Comparison of ENCODE assay signal across 14 cellular contexts in genomic region chr4:81499840-81500239, GRCh38. TPM values are rescaled to one million over a fixed set of nuclear protein-coding genes. Genes with fewer than 3 reads are reported as not detected.
DNase-seq lines count a peak whose midpoint lies in the region; ATAC-seq, FAIRE-seq and TF ChIP-seq lines count a peak whose summit lies in the region.
"Had no signal": no experiment of that assay in that cellular context is flagged by ENCODE, and none has a peak within 500 bp of the region (broad histone marks: within the 10 kb centered on the region; RNA-seq: fewer than 3 reads in every experiment).

No MANE protein-coding gene starts in this region.

- H3K4me1 ChIP-seq in BLaER1 (peaks cover 32% of the 10 kb centered on the region), pancreas (no peaks in the 10 kb centered on the region)

- no peak overlapping the region for H3K4me3 ChIP-seq in BLaER1
- H3K4me3 ChIP-seq in kidney epithelial cell (ENCODE audit: low read depth, low read length): no peak overlapping the region
- no peak overlapping the region for H3K4me3 ChIP-seq in pancreas
- H3K4me3 ChIP-seq: esophagus squamous epithelium had no signal

- DNase-seq in NCI-H1092 (lab: John Stamatoyannopoulos, UW) (peak; percentile 25), NCI-H524 treated with DMSO at 0.1 percent for 48 hours (lab: John Stamatoyannopoulos, UW) (peak; percentile 90), kidney epithelial cell (ENCODE audit: low read depth) (peak; percentile 26), KBM-7 (no peak), pancreas (no peak), GM20000 (ENCODE audit: low spot score) (no peak), Right ventricle myocardium superior (no peak)
- DNase-seq: activated CD4-positive, CD25-positive, alpha-beta regulatory T cell treated with anti-CD3 and anti-CD28 coated beads, Interleukin-2, amount 50 U/mL, for 72 hours; activated T-cell treated with anti-CD3 and anti-CD28 coated beads, Interleukin-2, amount 50 U/mL, for 1 hour; esophagus squamous epithelium; OCI-M1; posterior cingulate gyrus had no signal

- H3K36me3 ChIP-seq in BLaER1 (no peaks in the 10 kb centered on the region), kidney epithelial cell (ENCODE audit: control insufficient read depth, insufficient read depth, low read length) (no peaks in the 10 kb centered on the region), pancreas (no peaks in the 10 kb centered on the region)
- H3K36me3 ChIP-seq: esophagus squamous epithelium had no signal

- intact Hi-C loops in pancreas (cut with DNase I) (no loop called here), Right ventricle myocardium superior (cut with DNase I) (no loop called here)

- H3K27me3 ChIP-seq in BLaER1 (no peaks in the 10 kb centered on the region), kidney epithelial cell (ENCODE audit: control insufficient read depth, insufficient read depth, low read length) (no peaks in the 10 kb centered on the region), pancreas (no peaks in the 10 kb centered on the region)
- H3K27me3 ChIP-seq: esophagus squamous epithelium had no signal

- peak overlapping the region; percentile 46 for H3K9ac ChIP-seq in BLaER1

- FAIRE-seq in pancreas (lab: Jason Lieb, UNC): no peak
- FAIRE-seq: H1 had no signal

- H3K9me3 ChIP-seq in BLaER1 (no peaks in the 10 kb centered on the region; the same call in 1 of the 2 replicates), pancreas (no peaks in the 10 kb centered on the region)
- H3K9me3 ChIP-seq: esophagus squamous epithelium had no signal

- ATAC-seq in pancreas (no peak), Right ventricle myocardium superior (ENCODE audit: poor library complexity) (no peak)

- no peaks in the 10 kb centered on the region for H4K20me1 ChIP-seq in BLaER1

- peak overlapping the region; percentile 57 for H3K4me2 ChIP-seq in BLaER1

- H3K27ac ChIP-seq in BLaER1 (no peak overlapping the region; the same call in 1 of the 2 replicates), pancreas (no peak overlapping the region)
- H3K27ac ChIP-seq: esophagus squamous epithelium had no signal

- TF ChIP-seq CTCF in kidney epithelial cell (IDR thresholded peaks at IDR 0.05; ENCODE audit: insufficient read depth, low read length, poor library complexity, severe bottlenecking) (no peak), pancreas (IDR thresholded peaks at IDR 0.05) (no peak), GM20000 (IDR thresholded peaks at IDR 0.05; ENCODE audit: extremely low read depth, missing control alignments) (no peak)

- in situ Hi-C loops in KBM-7 (cut with MboI; ENCODE audit: low pct_unique_long_range_greater_than_20kb, low sequenced_read_pairs): no loop called here

- 60 to 74% methylated on average over 3 of the region's 3 CpGs for WGBS in pancreas, 2 donors

RNA-seq across cellular contexts. Expression of gene RASGEF1B, which starts 28.1 kb away (rescaled TPM):
- total RNA-seq in kidney epithelial cell (13.6 and 14.0 TPM in 2 replicates), pancreas (1 to 10 TPM; 1.4 to 8.2 (median 3.1) TPM), Right ventricle myocardium superior (3.3 TPM)
- polyA plus RNA-seq in pancreas: 1 to 10 TPM; 2.9 to 6.4 TPM

Comparison
In these comparisons a context has a peak if more than half of its experiments do, and no peak if none do; other contexts are left out.
1. DNase-seq: peak in NCI-H1092 (single experiment), NCI-H524 treated with DMSO at 0.1 percent for 48 hours (single experiment) and kidney epithelial cell (single experiment); none in KBM-7 (single experiment), pancreas (0 of 6), GM20000 (single experiment) and Right ventricle myocardium superior (single experiment).